ENCODE assay signal across 14 cellular contexts in genomic region chr14:97196336-97196735, GRCh38.
DNase-seq lines count a peak whose midpoint lies in the region; ATAC-seq and TF ChIP-seq lines count a peak whose summit lies in the region.
"Had no signal": no experiment of that assay in that cellular context is flagged by ENCODE, and none has a peak within 500 bp of the region (broad histone marks: within the 10 kb centered on the region; RNA-seq: fewer than 3 reads in every experiment).

No MANE protein-coding gene starts in this region.

- 58% methylated on average over 4 of the region's 4 CpGs for WGBS in smooth muscle cell (ENCODE audit: low lambda C conversion rate)

- no peak for TF ChIP-seq RAD21 in HCT116 (IDR thresholded peaks at IDR 0.05; ENCODE audit: low read depth)

- H3K4me2 ChIP-seq in HCT116 (ENCODE audit: low read length) (peak overlapping the region; percentile 21; the same call in 1 of the 2 replicates), smooth muscle cell (no peak overlapping the region)
- H3K4me2 ChIP-seq: A549 had no signal

- no peak for TF ChIP-seq CTCF in HCT116 (IDR thresholded peaks at IDR 0.05 in 2 of 3, conservative IDR thresholded peaks at IDR 0.05 in 1 of 3; ENCODE audit: borderline replicate concordance in 1 of 3, insufficient read depth in 1 of 3, low read depth in 2 of 3, low read length in 2 of 3)
- TF ChIP-seq CTCF in smooth muscle cell (IDR thresholded peaks at IDR 0.05; ENCODE audit: borderline replicate concordance, insufficient read depth, poor library complexity, severe bottlenecking) = no peak

- RAD21 ChIA-PET in HCT116 (lab: Charles Lee; ENCODE audit: low non-redundant PET in 1 of 2, low total read pairs in 2 of 2, uncharacterized antibody in 2 of 2, unreplicated experiment in 2 of 2) = no interaction called here

- no peaks in the 10 kb centered on the region for H3K9me2 ChIP-seq in HCT116 (ENCODE audit: insufficient read depth)

- DNase-seq in Daoy (ENCODE audit: low read depth) (peak; percentile 41), HCT116 (ENCODE audit: low read depth, low spot score) (no peak), RPMI7951 (ENCODE audit: low read depth) (peak; percentile 43), smooth muscle cell (lab: John Stamatoyannopoulos, UW; ENCODE audit: unreplicated experiment) (no peak), NOMO-1 treated with dmso at 0.1 percent for 144 hours (lab: John Stamatoyannopoulos, UW; ENCODE audit: unreplicated experiment) (no peak), NCI-H1694 (lab: John Stamatoyannopoulos, UW) (no peak), AML-193 (lab: John Stamatoyannopoulos, UW) (no peak)
- DNase-seq: CD8-positive, alpha-beta T cell; COR-L47; GOT3; HFFc6 had no signal

- TF ChIP-seq POLR2A in HCT116 (IDR thresholded peaks at IDR 0.05; ENCODE audit: borderline replicate concordance, extremely low read depth, insufficient read depth, insufficient read length) = no peak

- CTCF ChIA-PET in HCT116 (lab: Charles Lee) = no interaction called here

- H3K4me3 ChIP-seq in HCT116 (replicated peaks in 1 of 2; ENCODE audit: low read depth in 1 of 2, low read length in 2 of 2) (no peak overlapping the region), smooth muscle cell (no peak overlapping the region)
- H3K4me3 ChIP-seq: A549, HAP-1 had no signal

- H3K36me3 ChIP-seq in HCT116 (ENCODE audit: control insufficient read depth in 1 of 2, insufficient read depth in 2 of 2, low read length in 2 of 2) = no peaks in the 10 kb centered on the region
- no peaks in the 10 kb centered on the region for H3K36me3 ChIP-seq in smooth muscle cell (ENCODE audit: low read depth)
- H3K36me3 ChIP-seq: HAP-1 had no signal

- BruUV-seq in HCT116 (replicated peaks; lab: Mats Ljungman, UMichigan) = no TSS peak

- no peaks in the 10 kb centered on the region for H4K20me1 ChIP-seq in HCT116 (ENCODE audit: insufficient read depth)
- no peaks in the 10 kb centered on the region for H4K20me1 ChIP-seq in smooth muscle cell (ENCODE audit: low read depth)

- no peak overlapping the region for H3K9ac ChIP-seq in HCT116 (ENCODE audit: low read length)
- H3K9ac ChIP-seq in smooth muscle cell (ENCODE audit: low read depth) = no peak overlapping the region

- no peaks in the 10 kb centered on the region for H3F3A ChIP-seq in smooth muscle cell (ENCODE audit: low read depth)

- H3K79me2 ChIP-seq in HCT116 (ENCODE audit: insufficient read depth, low read length) (no peaks in the 10 kb centered on the region), smooth muscle cell (ENCODE audit: low read depth) (no peaks in the 10 kb centered on the region)

- POLR2A ChIA-PET in HCT116 (lab: Charles Lee) = no interaction called here

- H2AFZ ChIP-seq in HCT116 (ENCODE audit: low read depth, low read length, poor library complexity, severe bottlenecking) (peak overlapping the region; percentile 47), smooth muscle cell (ENCODE audit: low read depth) (no peak overlapping the region)

- ATAC-seq in HCT116 = 0 out of 2 replicates have a peak, but pooled peaks have one; percentile 14
- ATAC-seq: A549; CD8-positive, alpha-beta T cell; HepG2 had no signal

- H3K9me3 ChIP-seq in HCT116 (ENCODE audit: control insufficient read depth in 1 of 2, insufficient read depth in 1 of 2, low read depth in 1 of 2, low read length in 2 of 2) (no peaks in the 10 kb centered on the region), smooth muscle cell (replicated peaks; ENCODE audit: low read depth) (no peaks in the 10 kb centered on the region)
- H3K9me3 ChIP-seq: A549, HAP-1 had no signal

- H3K27me3 ChIP-seq in HCT116 (ENCODE audit: insufficient read depth, low read length) (no peaks in the 10 kb centered on the region), smooth muscle cell (ENCODE audit: low read depth) (no peaks in the 10 kb centered on the region)

- H3K27ac ChIP-seq in HCT116 (ENCODE audit: low read depth, low read length) (no peak overlapping the region; the same call in 1 of the 2 replicates), smooth muscle cell (ENCODE audit: low read depth) (peak overlapping the region; percentile 63)
- H3K27ac ChIP-seq: A549 had no signal

- H3K4me1 ChIP-seq in HCT116 (ENCODE audit: control insufficient read depth in 1 of 2, insufficient read depth in 2 of 2, low read length in 2 of 2) (peaks cover 0 to 11% of the 10 kb centered on the region in 2 experiments; a peak in 2 of 4 replicates), smooth muscle cell (ENCODE audit: low read depth) (no peaks in the 10 kb centered on the region)
- H3K4me1 ChIP-seq: A549, HAP-1 had no signal

- intact Hi-C loops in HCT116 (cut with micrococcal nuclease) = no loop called here

TF ChIP-seq in HCT116, 20 proteins besides CTCF, POLR2A, EP300 and RAD21:
- TF ChIP-seq SP1 (IDR thresholded peaks at IDR 0.05; ENCODE audit: low read depth) (no peak), EZH2 (IDR thresholded peaks at IDR 0.05) (no peak), ZBTB33 (IDR thresholded peaks at IDR 0.05; ENCODE audit: extremely low read depth, insufficient replicate concordance, low read length) (no peak), SIN3A (IDR thresholded peaks at IDR 0.05; ENCODE audit: low read depth) (no peak), EZH2phosphoT487 (IDR thresholded peaks at IDR 0.05; ENCODE audit: borderline replicate concordance) (no peak), SRF (IDR thresholded peaks at IDR 0.05; ENCODE audit: low read depth) (no peak), CBX3 (IDR thresholded peaks at IDR 0.05; ENCODE audit: low read depth) (no peak), TCF7L2 (IDR thresholded peaks at IDR 0.05; ENCODE audit: borderline replicate concordance, extremely low read depth, insufficient read depth, insufficient read length) (no peak), YY1 (IDR thresholded peaks at IDR 0.05; ENCODE audit: extremely low read depth, insufficient replicate concordance, low read depth, low read length) (no peak), REST (IDR thresholded peaks at IDR 0.05; ENCODE audit: low read depth) (no peak), ELF1 (IDR thresholded peaks at IDR 0.05; ENCODE audit: borderline replicate concordance, low read depth) (no peak), FOSL1 (IDR thresholded peaks at IDR 0.05; ENCODE audit: low read depth) (no peak), CEBPB (IDR thresholded peaks at IDR 0.05; ENCODE audit: low read depth) (no peak), POLR2AphosphoS5 (IDR thresholded peaks at IDR 0.05; ENCODE audit: low read depth, low read length) (no peak), ATF3 (IDR thresholded peaks at IDR 0.05) (no peak), ZNF274 (IDR thresholded peaks at IDR 0.05; ENCODE audit: low read depth, low read length) (no peak), JUND (IDR thresholded peaks at IDR 0.05) (no peak), ZFX (IDR thresholded peaks at IDR 0.05) (no peak)
TF ChIP-seq in HCT116: peak in this region for 0.

Comparison
In these comparisons a context has a peak if more than half of its experiments do, and no peak if none do; other contexts are left out.
1. DNase-seq: peak in Daoy (single experiment) and RPMI7951 (single experiment); none in HCT116 (single experiment), smooth muscle cell (single experiment), NOMO-1 treated with dmso at 0.1 percent for 144 hours (single experiment), NCI-H1694 (single experiment) and AML-193 (0 of 2).